ENCODE assay signal across 8 cellular contexts in the genomic region with DNA sequence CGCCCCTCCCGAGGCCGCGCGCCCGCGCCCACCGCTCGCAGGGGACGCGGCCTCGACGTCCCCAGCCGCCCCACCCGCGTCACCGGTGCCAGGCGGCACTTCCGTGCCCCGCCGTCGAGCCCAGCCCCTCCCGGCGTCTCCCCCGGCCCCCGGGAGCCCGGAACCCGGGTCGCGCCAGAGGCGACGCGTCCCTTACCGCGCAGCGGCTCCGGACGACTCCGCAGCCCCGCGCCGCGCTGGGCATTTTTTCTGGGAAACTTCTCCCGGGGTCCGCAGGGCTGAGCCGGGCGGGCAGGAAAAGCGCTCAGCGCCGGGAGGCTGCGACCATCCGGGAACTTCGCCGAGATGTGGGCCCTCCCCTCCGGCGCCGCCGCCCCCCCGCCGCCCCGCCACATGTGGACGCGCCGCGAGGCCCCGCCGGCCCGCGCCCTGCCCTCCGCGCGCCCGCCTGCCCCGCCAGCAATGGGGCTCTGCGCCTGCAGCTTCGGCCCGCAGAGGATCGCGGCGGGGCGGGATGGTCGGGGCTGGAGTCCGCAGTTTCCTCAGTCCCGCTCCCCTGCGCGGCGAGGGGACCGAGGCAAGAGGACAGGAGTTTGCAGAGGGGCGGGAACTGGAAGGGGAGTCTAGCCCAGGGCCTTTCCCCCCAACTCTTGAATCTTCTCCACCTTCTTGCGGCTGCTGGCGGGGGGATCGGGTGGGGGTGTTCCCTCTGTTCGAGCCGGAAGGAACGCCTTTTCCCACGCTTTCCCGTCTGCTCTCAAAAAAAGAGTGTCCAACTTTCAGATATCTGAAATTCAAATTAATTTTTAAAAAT.
DNase-seq lines count a peak whose midpoint lies in the region; ATAC-seq and TF ChIP-seq lines count a peak whose summit lies in the region.

No MANE protein-coding gene starts in this region.

- peak overlapping the region; percentile 48 to 87 (median 86) for H3K27ac ChIP-seq in thyroid gland

- ATAC-seq in GM18511 (IDR thresholded peaks at IDR 0.05; ENCODE audit: unreplicated experiment) (peak; percentile 70), HG03039 (IDR thresholded peaks at IDR 0.05; ENCODE audit: unreplicated experiment) (peak; percentile 37)

- intact Hi-C loops in thyroid gland (cut with DNase I): loop anchor here (10.0 kb wide), 1 partner anchor 78 kb away; no protein-coding TSS in a partner anchor

- DNase-seq in A172 (ENCODE audit: low spot score): peak; percentile 47
- peak; percentile 8 for DNase-seq in RPMI8226
- DNase-seq in activated naive CD4-positive, alpha-beta T cell treated with anti-CD3 and anti-CD28 coated beads, Interleukin-2, amount 50 U/mL, for 16 hours: peak; percentile 64
- DNase-seq in glutamatergic neuron: peak; percentile 71
- DNase-seq in occipital lobe (lab: John Stamatoyannopoulos, UW): peak; percentile 28
- peak; percentile 67 to 74 for DNase-seq in thyroid gland

- H3K36me3 Mint-ChIP-seq in glutamatergic neuron (ENCODE audit: unreplicated experiment): no peaks in the 10 kb centered on the region

- no peaks in the 10 kb centered on the region for H3K36me3 ChIP-seq in thyroid gland

- no peaks in the 10 kb centered on the region for H3K4me1 Mint-ChIP-seq in glutamatergic neuron (ENCODE audit: low read depth, unreplicated experiment)

- peaks cover 4 to 9% of the 10 kb centered on the region in 2 donors for H3K4me1 ChIP-seq in thyroid gland

- peaks cover 9% of the 10 kb centered on the region for H3K27me3 Mint-ChIP-seq in glutamatergic neuron (ENCODE audit: unreplicated experiment)

- TF ChIP-seq CTCF in glutamatergic neuron (IDR thresholded peaks at IDR 0.05; ENCODE audit: partially characterized antibody, unreplicated experiment) (no peak), thyroid gland (IDR thresholded peaks at IDR 0.05) (no peak)

- no peaks in the 10 kb centered on the region for H3K27me3 ChIP-seq in thyroid gland

- WGBS in thyroid gland, 2 donors: 0% methylated on average over 8 to 20 of the region's 97 CpGs

- H3K9me3 Mint-ChIP-seq in glutamatergic neuron (ENCODE audit: unreplicated experiment): no peaks in the 10 kb centered on the region

- peak overlapping the region; percentile 85 for H3K4me3 Mint-ChIP-seq in glutamatergic neuron (ENCODE audit: unreplicated experiment)

- no peak overlapping the region for H3K27ac Mint-ChIP-seq in glutamatergic neuron (ENCODE audit: unreplicated experiment)

- H3K4me3 ChIP-seq in thyroid gland (replicated peaks in 1 of 3): peak overlapping the region; percentile 52 to 89 (median 85)

- peak in 1 of 2 donors; percentile 30 for TF ChIP-seq POLR2A in thyroid gland (IDR thresholded peaks at IDR 0.05)

- no peaks in the 10 kb centered on the region for H3K9me3 ChIP-seq in thyroid gland

Comparison
In these comparisons a context has a peak if more than half of its experiments do, and no peak if none do; other contexts are left out.
1. Peak in every context shown above with its lines: DNase-seq, ATAC-seq, H3K4me3 ChIP-seq and H3K27ac ChIP-seq.
2. DNase-seq: peak in every context shown above with its lines; median percentile 71 in glutamatergic neuron; 70 in thyroid gland; 64 in activated naive CD4-positive, alpha-beta T cell treated with anti-CD3 and anti-CD28 coated beads, Interleukin-2, amount 50 U/mL, for 16 hours; 47 in A172; 28 in occipital lobe; 8 in RPMI8226.